Comparison of ENCODE assay signal across 8 cellular contexts in the genomic region with DNA sequence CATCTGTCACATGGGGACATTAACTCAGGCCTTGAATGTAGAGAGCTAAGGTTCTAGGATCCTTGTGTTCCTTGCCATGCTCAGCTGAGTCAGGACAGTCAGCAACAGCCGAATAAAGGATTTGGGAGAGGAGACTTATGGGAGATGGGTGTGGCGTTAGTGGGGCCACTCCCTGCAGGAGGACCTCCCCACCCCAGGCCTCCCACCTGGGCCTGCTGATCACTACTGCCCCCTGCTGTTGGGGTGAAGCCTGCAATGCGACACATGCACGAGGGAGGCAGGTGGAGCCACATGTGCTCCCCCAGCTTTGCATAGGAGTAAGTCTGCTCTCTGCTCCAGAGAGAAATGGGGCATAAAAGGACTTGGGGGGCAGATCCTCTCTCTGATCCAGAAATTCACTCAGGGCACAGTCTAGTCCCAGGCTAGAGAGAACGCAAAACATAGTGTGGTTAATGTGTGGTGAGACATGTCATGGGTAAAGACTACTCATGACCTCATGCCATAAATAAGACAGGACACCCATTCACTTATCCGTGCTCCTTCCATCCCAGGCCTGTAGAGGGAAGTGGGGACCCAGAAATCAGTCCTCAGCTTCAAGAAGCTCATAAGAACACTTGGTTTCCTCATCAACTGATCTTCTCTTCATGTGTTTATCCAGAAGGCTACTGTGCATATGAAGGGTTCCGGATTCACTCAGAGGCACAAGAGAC. TPM values are rescaled to one million over a fixed set of nuclear protein-coding genes. Genes with fewer than 3 reads are reported as not detected.
DNase-seq lines count a peak whose midpoint lies in the region; ATAC-seq lines count a peak whose summit lies in the region.

No MANE protein-coding gene starts in this region.

- H3K9me3 Mint-ChIP-seq in T-helper 2 cell treated with Interferon-gamma antibody and Interleukin-4, amounts not matched to agents 5 μg/mL and 100 μg/mL, for 36 hours: no peaks in the 10 kb centered on the region
- H3K9me3 Mint-ChIP-seq in activated T-cell treated with anti-CD3 and anti-CD28 coated beads, Interleukin-2, amount 50 U/mL, for 4 hours: no peaks in the 10 kb centered on the region

- H3K27me3 Mint-ChIP-seq in T-helper 2 cell treated with Interferon-gamma antibody and Interleukin-4, amounts not matched to agents 5 μg/mL and 100 μg/mL, for 36 hours (ENCODE audit: low read depth): no peaks in the 10 kb centered on the region
- no peaks in the 10 kb centered on the region for H3K27me3 Mint-ChIP-seq in activated T-cell treated with anti-CD3 and anti-CD28 coated beads, Interleukin-2, amount 50 U/mL, for 4 hours (ENCODE audit: low read depth)

- H3K4me1 Mint-ChIP-seq in T-helper 2 cell treated with Interferon-gamma antibody and Interleukin-4, amounts not matched to agents 5 μg/mL and 100 μg/mL, for 36 hours (ENCODE audit: low read depth): no peaks in the 10 kb centered on the region
- no peaks in the 10 kb centered on the region for H3K4me1 Mint-ChIP-seq in activated T-cell treated with anti-CD3 and anti-CD28 coated beads, Interleukin-2, amount 50 U/mL, for 4 hours (ENCODE audit: low read depth)

- H3K27ac Mint-ChIP-seq in T-helper 2 cell treated with Interferon-gamma antibody and Interleukin-4, amounts not matched to agents 5 μg/mL and 100 μg/mL, for 36 hours: no peak overlapping the region

- H3K36me3 Mint-ChIP-seq in T-helper 2 cell treated with Interferon-gamma antibody and Interleukin-4, amounts not matched to agents 5 μg/mL and 100 μg/mL, for 36 hours (ENCODE audit: low read depth): no peaks in the 10 kb centered on the region
- H3K36me3 Mint-ChIP-seq in activated T-cell treated with anti-CD3 and anti-CD28 coated beads, Interleukin-2, amount 50 U/mL, for 4 hours (ENCODE audit: insufficient read depth): no peaks in the 10 kb centered on the region

- no peak for ATAC-seq in activated T-cell treated with anti-CD3 and anti-CD28 coated beads, Interleukin-2, amount 50 U/mL, for 4 hours

- DNase-seq in Ammon's horn (ENCODE audit: low spot score): peak; percentile 55
- DNase-seq in H4 (ENCODE audit: low spot score): peak; percentile 69
- DNase-seq in SW480 (ENCODE audit: low spot score): peak; percentile 76
- peak; percentile 36 for DNase-seq in iris pigment epithelial cell (ENCODE audit: low read depth)
- no peak for DNase-seq in NCI-H2227 treated with DMSO at 0.1 percent for 48 hours (lab: John Stamatoyannopoulos, UW)
- DNase-seq in NCI-H345 treated with DMSO at 0.1 percent for 48 hours (lab: John Stamatoyannopoulos, UW; ENCODE audit: unreplicated experiment): no peak
- DNase-seq in T-helper 2 cell treated with Interferon-gamma antibody and Interleukin-4, amounts not matched to agents 5 μg/mL and 100 μg/mL, for 36 hours (ENCODE audit: low spot score): no peak
- no peak for DNase-seq in activated T-cell treated with anti-CD3 and anti-CD28 coated beads, Interleukin-2, amount 50 U/mL, for 4 hours

- H3K4me3 Mint-ChIP-seq in T-helper 2 cell treated with Interferon-gamma antibody and Interleukin-4, amounts not matched to agents 5 μg/mL and 100 μg/mL, for 36 hours: no peak overlapping the region
- no peak overlapping the region for H3K4me3 Mint-ChIP-seq in activated T-cell treated with anti-CD3 and anti-CD28 coated beads, Interleukin-2, amount 50 U/mL, for 4 hours

RNA-seq across cellular contexts. Expression of gene RBP1, which starts 19.4 kb away (rescaled TPM):
- 4.8 TPM in 1 of 2 replicates, not detected in the other for total RNA-seq in H4 (2014; rRNA removed; shearing (Covaris generic))
- total RNA-seq in activated T-cell treated with anti-CD3 and anti-CD28 coated beads, Interleukin-2, amount 50 U/mL, for 4 hours: under 1 TPM in 1 of 3 donors, not detected in 2; 0.63 TPM

RNA-seq across cellular contexts. Expression of gene RBP2, which starts 43.9 kb away (rescaled TPM):
- total RNA-seq in H4 (2014; rRNA removed; shearing (Covaris generic)): not detected in 2 replicates
- total RNA-seq in activated T-cell treated with anti-CD3 and anti-CD28 coated beads, Interleukin-2, amount 50 U/mL, for 4 hours: not detected

Comparison
In these comparisons a context has a peak if more than half of its experiments do, and no peak if none do; other contexts are left out.
1. DNase-seq: peak in Ammon's horn (single experiment), H4 (single experiment), SW480 (single experiment) and iris pigment epithelial cell (single experiment); none in NCI-H2227 treated with DMSO at 0.1 percent for 48 hours (single experiment), NCI-H345 treated with DMSO at 0.1 percent for 48 hours (single experiment), T-helper 2 cell treated with Interferon-gamma antibody and Interleukin-4, amounts not matched to agents 5 μg/mL and 100 μg/mL, for 36 hours (single experiment) and activated T-cell treated with anti-CD3 and anti-CD28 coated beads, Interleukin-2, amount 50 U/mL, for 4 hours (single experiment).